ENCODE assay signal across 12 cellular contexts in the genomic region with DNA sequence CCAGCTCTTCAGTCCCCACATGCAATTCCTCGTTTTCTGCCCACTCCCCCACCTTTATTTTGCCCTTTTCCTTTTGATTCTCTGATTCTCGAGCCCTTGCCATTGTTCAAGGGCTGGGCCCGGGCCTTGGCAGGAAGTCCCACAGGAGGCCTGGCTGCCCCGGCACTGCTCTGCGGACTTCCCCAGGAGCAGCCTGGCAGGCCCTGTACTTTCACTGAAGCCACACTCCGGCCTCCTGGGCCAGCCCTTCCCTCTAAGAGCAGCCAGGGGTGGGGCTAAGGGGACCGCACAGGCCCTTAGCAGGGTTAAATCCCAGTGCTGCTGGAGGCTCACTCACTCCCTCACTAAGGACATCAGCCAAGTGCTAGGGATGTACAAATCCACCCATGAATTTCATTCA. TPM values are rescaled to one million over a fixed set of nuclear protein-coding genes. Genes with fewer than 3 reads are reported as not detected.
A peak's percentile ranks its signal among the peaks of the same experiment; 100 is the strongest.
DNase-seq lines count a peak whose midpoint lies in the region; ATAC-seq, FAIRE-seq and TF ChIP-seq lines count a peak whose summit lies in the region.
"Had no signal": no experiment of that assay in that cellular context is flagged by ENCODE, and none has a peak within 500 bp of the region (broad histone marks: within the 10 kb centered on the region; RNA-seq: fewer than 3 reads in every experiment).

No MANE protein-coding gene starts in this region.

- H3K4me3 Mint-ChIP-seq in natural killer cell treated with Interleukin-12 subunit alpha and Interleukin-12 subunit beta and Interleukin-15 and Interleukin-18, amount 100 ng/mL, for 72 hours = no peak overlapping the region
- H3K4me3 Mint-ChIP-seq: brain; naive thymus-derived CD8-positive, alpha-beta T cell; type B pancreatic cell had no signal

- H3K27ac Mint-ChIP-seq in natural killer cell treated with Interleukin-12 subunit alpha and Interleukin-12 subunit beta and Interleukin-15 and Interleukin-18, amount 100 ng/mL, for 72 hours = no peak overlapping the region
- H3K27ac Mint-ChIP-seq: type B pancreatic cell had no signal

- DNase-seq in GM12892 (ENCODE audit: insufficient read length) (peak; percentile 58), fibroblast of peridontal ligament (ENCODE audit: extremely low read depth) (peak; percentile 40), pulmonary artery endothelial cell (ENCODE audit: low read depth, low spot score) (peak; percentile 53), SHP77 (lab: John Stamatoyannopoulos, UW) (no peak), RPMI8226 (no peak), SW 1271 (lab: John Stamatoyannopoulos, UW) (no peak)
- no peak for DNase-seq in natural killer cell treated with Interleukin-12 subunit alpha and Interleukin-12 subunit beta and Interleukin-15 and Interleukin-18, amount 100 ng/mL, for 72 hours (ENCODE audit: low spot score)
- DNase-seq: SIG-M5 had no signal

- TF ChIP-seq POLR2A in GM12892 (IDR thresholded peaks at IDR 0.05; ENCODE audit: low read depth, low read length) = no peak

- no peaks in the 10 kb centered on the region for H3K9me3 Mint-ChIP-seq in natural killer cell treated with Interleukin-12 subunit alpha and Interleukin-12 subunit beta and Interleukin-15 and Interleukin-18, amount 100 ng/mL, for 72 hours
- H3K9me3 Mint-ChIP-seq: naive thymus-derived CD8-positive, alpha-beta T cell; type B pancreatic cell had no signal

- peak; percentile 91 for FAIRE-seq in GM12892 (lab: Jason Lieb, UNC)

- peaks cover 21 to 28% of the 10 kb centered on the region in 2 donors for H3K4me1 Mint-ChIP-seq in natural killer cell treated with Interleukin-12 subunit alpha and Interleukin-12 subunit beta and Interleukin-15 and Interleukin-18, amount 100 ng/mL, for 72 hours (ENCODE audit: low read depth in 2 of 2)

- no peaks in the 10 kb centered on the region for H3K36me3 Mint-ChIP-seq in natural killer cell treated with Interleukin-12 subunit alpha and Interleukin-12 subunit beta and Interleukin-15 and Interleukin-18, amount 100 ng/mL, for 72 hours
- H3K36me3 Mint-ChIP-seq: brain; naive thymus-derived CD8-positive, alpha-beta T cell; type B pancreatic cell had no signal

- H3K27me3 Mint-ChIP-seq in natural killer cell treated with Interleukin-12 subunit alpha and Interleukin-12 subunit beta and Interleukin-15 and Interleukin-18, amount 100 ng/mL, for 72 hours = peaks cover 17 to 18% of the 10 kb centered on the region in 2 donors

- peak; percentile 76 for ATAC-seq in HG03196 (IDR thresholded peaks at IDR 0.05; ENCODE audit: unreplicated experiment)
- no peak for ATAC-seq in natural killer cell treated with Interleukin-12 subunit alpha and Interleukin-12 subunit beta and Interleukin-15 and Interleukin-18, amount 100 ng/mL, for 72 hours
- ATAC-seq: naive thymus-derived CD8-positive, alpha-beta T cell had no signal

RNA-seq across cellular contexts. Expression of gene LRRC32, which starts 4.1 kb away (rescaled TPM):
- 5.1 TPM for polyA plus RNA-seq in GM12892 (2012; ENCODE audit: missing spikeins)
- 16.1 and 24.7 TPM in 2 replicates for total RNA-seq in pulmonary artery endothelial cell
- under 1 TPM in 1 of 2 donors, not detected in 1; 0.08 TPM for total RNA-seq in natural killer cell treated with Interleukin-12 subunit alpha and Interleukin-12 subunit beta and Interleukin-15 and Interleukin-18, amount 100 ng/mL, for 72 hours
- polyA plus RNA-seq: naive thymus-derived CD8-positive, alpha-beta T cell had no signal

Comparison
In these comparisons a context has a peak if more than half of its experiments do, and no peak if none do; other contexts are left out.
1. DNase-seq: peak in GM12892 (single experiment), fibroblast of peridontal ligament (single experiment) and pulmonary artery endothelial cell (single experiment); none in SHP77 (0 of 2), RPMI8226 (single experiment), SW 1271 (0 of 2) and natural killer cell treated with Interleukin-12 subunit alpha and Interleukin-12 subunit beta and Interleukin-15 and Interleukin-18, amount 100 ng/mL, for 72 hours (single experiment).
2. RNA of gene LRRC32, which starts 4.1 kb away (total RNA-seq): 16.1 to 24.7 TPM in pulmonary artery endothelial cell; 0.08 TPM in natural killer cell treated with Interleukin-12 subunit alpha and Interleukin-12 subunit beta and Interleukin-15 and Interleukin-18, amount 100 ng/mL, for 72 hours; every median in the first group is over 10 times any median in the second.